Comparison of ENCODE assay signal across 8 cellular contexts in genomic region chr5:151924564-151925395, GRCh38. TPM values are rescaled to one million over a fixed set of nuclear protein-coding genes. Genes with fewer than 3 reads are reported as not detected.
A peak's percentile ranks its signal among the peaks of the same experiment; 100 is the strongest.
DNase-seq lines count a peak whose midpoint lies in the region; ATAC-seq, FAIRE-seq and TF ChIP-seq lines count a peak whose summit lies in the region.

Gene GLRA1 (minus strand): TSS chr5:151924851. CDS start chr5:151924549, 302 bp downstream.

- no peak for TF ChIP-seq CTCF in progenitor cell of endocrine pancreas (IDR thresholded peaks at IDR 0.05; ENCODE audit: unreplicated experiment)

- H3K4me1 Mint-ChIP-seq in activated T-helper 2 cell treated with anti-CD3 and anti-CD28 coated beads, Interferon-gamma antibody, Interleukin-2, Interleukin-4, amounts not matched to agents 10 μg/mL and 5 μg/mL and 100 μg/mL, durations not matched to agents 14 hours and 24 hours and 36 hours (ENCODE audit: low read depth), result no peaks in the 10 kb centered on the region
- H3K4me1 Mint-ChIP-seq in progenitor cell of endocrine pancreas (ENCODE audit: low read depth), result peaks cover 2% of the 10 kb centered on the region
- H3K4me1 Mint-ChIP-seq in stimulated activated memory B cell treated with anti-CD40 and anti-IgM and Interleukin-4, amounts not matched to agents 10 μg/mL and 1 μg/mL and 100 μg/mL, for 72 hours, result no peaks in the 10 kb centered on the region

- H3K36me3 Mint-ChIP-seq in activated T-helper 2 cell treated with anti-CD3 and anti-CD28 coated beads, Interferon-gamma antibody, Interleukin-2, Interleukin-4, amounts not matched to agents 10 μg/mL and 5 μg/mL and 100 μg/mL, durations not matched to agents 14 hours and 24 hours and 36 hours (ENCODE audit: low read depth), result no peaks in the 10 kb centered on the region
- H3K36me3 Mint-ChIP-seq in progenitor cell of endocrine pancreas (ENCODE audit: insufficient read depth), result no peaks in the 10 kb centered on the region
- no peaks in the 10 kb centered on the region for H3K36me3 Mint-ChIP-seq in stimulated activated memory B cell treated with anti-CD40 and anti-IgM and Interleukin-4, amounts not matched to agents 10 μg/mL and 1 μg/mL and 100 μg/mL, for 72 hours

- peaks cover 3% of the 10 kb centered on the region for H3K27me3 Mint-ChIP-seq in activated T-helper 2 cell treated with anti-CD3 and anti-CD28 coated beads, Interferon-gamma antibody, Interleukin-2, Interleukin-4, amounts not matched to agents 10 μg/mL and 5 μg/mL and 100 μg/mL, durations not matched to agents 14 hours and 24 hours and 36 hours (ENCODE audit: low read depth)
- peaks cover 34% of the 10 kb centered on the region for H3K27me3 Mint-ChIP-seq in progenitor cell of endocrine pancreas
- H3K27me3 Mint-ChIP-seq in stimulated activated memory B cell treated with anti-CD40 and anti-IgM and Interleukin-4, amounts not matched to agents 10 μg/mL and 1 μg/mL and 100 μg/mL, for 72 hours, result peaks cover 73% of the 10 kb centered on the region

- intact Hi-C loops in activated T-helper 2 cell treated with anti-CD3 and anti-CD28 coated beads, Interferon-gamma antibody, Interleukin-2, Interleukin-4, amounts not matched to agents 10 μg/mL and 5 μg/mL and 100 μg/mL, durations not matched to agents 14 hours and 24 hours and 36 hours (cut with micrococcal nuclease), result no loop called here

- H3K4me3 Mint-ChIP-seq in activated T-helper 2 cell treated with anti-CD3 and anti-CD28 coated beads, Interferon-gamma antibody, Interleukin-2, Interleukin-4, amounts not matched to agents 10 μg/mL and 5 μg/mL and 100 μg/mL, durations not matched to agents 14 hours and 24 hours and 36 hours (ENCODE audit: low read depth), result no peak within 1 kb of the TSS
- peak within 1 kb of the TSS; percentile 35 for H3K4me3 Mint-ChIP-seq in progenitor cell of endocrine pancreas (ENCODE audit: low read depth)
- H3K4me3 Mint-ChIP-seq in stimulated activated memory B cell treated with anti-CD40 and anti-IgM and Interleukin-4, amounts not matched to agents 10 μg/mL and 1 μg/mL and 100 μg/mL, for 72 hours, result no peak within 1 kb of the TSS

- no peak for ATAC-seq in GM18867 (IDR thresholded peaks at IDR 0.05; ENCODE audit: unreplicated experiment)
- no peak for ATAC-seq in stimulated activated memory B cell treated with anti-CD40 and anti-IgM and Interleukin-4, amounts not matched to agents 10 μg/mL and 1 μg/mL and 100 μg/mL, for 72 hours

- DNase-seq in GM18507 (ENCODE audit: extremely low spot score, insufficient read length, low read depth), result peak; percentile 15
- peak; percentile 51 for DNase-seq in NCI-H69 (lab: John Stamatoyannopoulos, UW)
- peak; percentile 29 for DNase-seq in activated T-helper 2 cell treated with anti-CD3 and anti-CD28 coated beads, Interferon-gamma antibody, Interleukin-2, Interleukin-4, amounts not matched to agents 10 μg/mL and 5 μg/mL and 100 μg/mL, durations not matched to agents 14 hours and 24 hours and 36 hours (ENCODE audit: low spot score)
- DNase-seq in globus pallidus (ENCODE audit: low spot score), result peak; percentile 19
- peak; percentile 68 for DNase-seq in progenitor cell of endocrine pancreas (ENCODE audit: low spot score, unreplicated experiment)
- DNase-seq in NCI-H1436 treated with DMSO at 0.1 percent for 48 hours (lab: John Stamatoyannopoulos, UW), result no peak

- H3K27ac Mint-ChIP-seq in activated T-helper 2 cell treated with anti-CD3 and anti-CD28 coated beads, Interferon-gamma antibody, Interleukin-2, Interleukin-4, amounts not matched to agents 10 μg/mL and 5 μg/mL and 100 μg/mL, durations not matched to agents 14 hours and 24 hours and 36 hours, result no peak within 1 kb of the TSS
- no peak within 1 kb of the TSS for H3K27ac Mint-ChIP-seq in progenitor cell of endocrine pancreas
- no peak within 1 kb of the TSS for H3K27ac Mint-ChIP-seq in stimulated activated memory B cell treated with anti-CD40 and anti-IgM and Interleukin-4, amounts not matched to agents 10 μg/mL and 1 μg/mL and 100 μg/mL, for 72 hours

- FAIRE-seq in GM18507 (lab: Jason Lieb, UNC), result peak; percentile 5

- no peaks in the 10 kb centered on the region for H3K9me3 Mint-ChIP-seq in activated T-helper 2 cell treated with anti-CD3 and anti-CD28 coated beads, Interferon-gamma antibody, Interleukin-2, Interleukin-4, amounts not matched to agents 10 μg/mL and 5 μg/mL and 100 μg/mL, durations not matched to agents 14 hours and 24 hours and 36 hours
- peaks cover 3% of the 10 kb centered on the region for H3K9me3 Mint-ChIP-seq in progenitor cell of endocrine pancreas (ENCODE audit: low read depth)
- H3K9me3 Mint-ChIP-seq in stimulated activated memory B cell treated with anti-CD40 and anti-IgM and Interleukin-4, amounts not matched to agents 10 μg/mL and 1 μg/mL and 100 μg/mL, for 72 hours, result peaks cover 7% of the 10 kb centered on the region

RNA-seq across cellular contexts. Expression of gene GLRA1, which starts in this region (rescaled TPM):
- not detected in 2 replicates for total RNA-seq in activated T-helper 2 cell treated with anti-CD3 and anti-CD28 coated beads, Interferon-gamma antibody, Interleukin-2, Interleukin-4, amounts not matched to agents 10 μg/mL and 5 μg/mL and 100 μg/mL, durations not matched to agents 14 hours and 24 hours and 36 hours
- total RNA-seq in progenitor cell of endocrine pancreas, result not detected in 2 replicates

Comparison
In these comparisons a context has a peak if more than half of its experiments do, and no peak if none do; other contexts are left out.
1. Peak in DNase-seq in activated T-helper 2 cell treated with anti-CD3 and anti-CD28 coated beads, Interferon-gamma antibody, Interleukin-2, Interleukin-4, amounts not matched to agents 10 μg/mL and 5 μg/mL and 100 μg/mL, durations not matched to agents 14 hours and 24 hours and 36 hours; RNA of the gene not detected or under 1 TPM.
2. Peak in DNase-seq in progenitor cell of endocrine pancreas; RNA of the gene not detected or under 1 TPM.